In genomic region chr6:112153926-112154621, GRCh38 we compare ENCODE assay signal across 14 cellular contexts.
DNase-seq lines count a peak whose midpoint lies in the region; ATAC-seq, FAIRE-seq and TF ChIP-seq lines count a peak whose summit lies in the region.
"Had no signal": no experiment of that assay in that cellular context is flagged by ENCODE, and none has a peak within 500 bp of the region (broad histone marks: within the 10 kb centered on the region; RNA-seq: fewer than 3 reads in every experiment).

No MANE protein-coding gene starts in this region.

- POLR2A ChIA-PET in A549 (lab: Yijun Ruan, JAX) (no interaction called here), Panc1 (lab: Charles Lee) (interaction anchor here (0.6 kb wide), 1 partner anchor 15 kb away, joined by 5 read pairs; no protein-coding TSS in a partner anchor)

- WGBS in A549 (ENCODE audit: missing lambda C conversion rate) = 43% methylated on average over 5 of the region's 5 CpGs

- BruUV-seq in Panc1 (replicated peaks; lab: Mats Ljungman, UMichigan) = no TSS peak

- H3K4me3 ChIP-seq in A549 (no peak overlapping the region), Panc1 (ENCODE audit: low read depth in 2 of 2, low read length in 2 of 2) (no peak overlapping the region), lower lobe of right lung (no peak overlapping the region)
- H3K4me3 ChIP-seq: body of pancreas, heart right ventricle, tibial nerve had no signal

- peak; percentile 1 to 18 for DNase-seq in A549 (ENCODE audit: low read depth in 1 of 2, low spot score in 1 of 2)
- DNase-seq in EL = peak; percentile 80
- peak; percentile 22 for DNase-seq in Panc1 (ENCODE audit: low read depth, low spot score)
- peak; percentile 32 for DNase-seq in foreskin melanocyte
- DNase-seq in lower lobe of right lung = no peak
- DNase-seq: body of pancreas, COR-L47, heart right ventricle, naive B cell had no signal

- intact Hi-C loops in Panc1 (cut with micrococcal nuclease; ENCODE audit: unreplicated experiment) (no loop called here), lower lobe of right lung (cut with DNase I) (no loop called here)

- H3K27ac ChIP-seq in A549 (no peak overlapping the region), Panc1 (ENCODE audit: low read length) (no peak overlapping the region), lower lobe of right lung (no peak overlapping the region)
- H3K27ac ChIP-seq: body of pancreas, VCaP had no signal

- FAIRE-seq in A549 (lab: Jason Lieb, UNC) = no peak

- TF ChIP-seq CTCF in A549 (IDR thresholded peaks at IDR 0.05) = no peak
- TF ChIP-seq CTCF in Panc1 (IDR thresholded peaks at IDR 0.05) = no peak
- no peak for TF ChIP-seq CTCF in lower lobe of right lung (IDR thresholded peaks at IDR 0.05)

- in situ Hi-C loops in Panc1 (cut with HindIII; ENCODE audit: low pct_unique_long_range_greater_than_20kb, low sequenced_read_pairs) = no loop called here

- H3K4me2 ChIP-seq in A549 = no peak overlapping the region

- H3K27me3 ChIP-seq in Panc1 (ENCODE audit: control insufficient read depth, insufficient read depth, low read length) (no peaks in the 10 kb centered on the region; the same call in 1 of the 2 replicates), lower lobe of right lung (ENCODE audit: low read depth) (no peaks in the 10 kb centered on the region)
- H3K27me3 ChIP-seq: body of pancreas, heart right ventricle, tibial nerve had no signal

- TF ChIP-seq EP300 in A549 (IDR thresholded peaks at IDR 0.05) = no peak

- no peak for TF ChIP-seq POLR2A in A549 (IDR thresholded peaks at IDR 0.05; ENCODE audit: low read length)

- no peaks in the 10 kb centered on the region for H3K36me3 ChIP-seq in Panc1 (ENCODE audit: control insufficient read depth, insufficient read depth, low read length)
- peaks cover 13% of the 10 kb centered on the region for H3K36me3 ChIP-seq in lower lobe of right lung

- H3K9me3 ChIP-seq in A549 (no peaks in the 10 kb centered on the region), Panc1 (ENCODE audit: control insufficient read depth, insufficient read depth, low read depth, low read length) (no peaks in the 10 kb centered on the region), lower lobe of right lung (no peaks in the 10 kb centered on the region)
- H3K9me3 ChIP-seq: body of pancreas, heart right ventricle, tibial nerve had no signal

- H3K4me1 ChIP-seq in A549 = peaks cover 8% of the 10 kb centered on the region; the same call in 1 of the 3 replicates
- H3K4me1 ChIP-seq in Panc1 (ENCODE audit: control insufficient read depth, insufficient read depth, low read length) = no peaks in the 10 kb centered on the region
- H3K4me1 ChIP-seq in lower lobe of right lung = peaks cover 9% of the 10 kb centered on the region
- H3K4me1 ChIP-seq: body of pancreas had no signal

- TF ChIP-seq RAD21 in A549 (conservative IDR thresholded peaks at IDR 0.05 in 1 of 2, IDR thresholded peaks at IDR 0.05 in 1 of 2) = no peak

- CTCF ChIA-PET in A549 (lab: Yijun Ruan, JAX) (interaction anchor here (0.8 kb wide), 1 partner anchor 67 kb away, joined by 3 read pairs; the partner anchor contains the start of genes FAM229B and TUBE1), Panc1 (lab: Charles Lee) (interaction anchor here (0.6 to 1.4 kb wide), 2 partner anchors 9 to 156 kb away, joined by 3 to 9 read pairs; no protein-coding TSS in a partner anchor)

- ATAC-seq in A549 (no peak), Panc1 (no peak), GM19023 (IDR thresholded peaks at IDR 0.05; ENCODE audit: unreplicated experiment) (no peak), GM21576 (IDR thresholded peaks at IDR 0.05; ENCODE audit: unreplicated experiment) (no peak), lower lobe of right lung (no peak), GM18907 (IDR thresholded peaks at IDR 0.05; ENCODE audit: unreplicated experiment) (no peak)
- ATAC-seq: body of pancreas had no signal

TF ChIP-seq in A549, 52 proteins besides CTCF, POLR2A, EP300 and RAD21:
- TF ChIP-seq ELK1 (IDR thresholded peaks at IDR 0.05; ENCODE audit: low read depth, low read length) (no peak), RCOR1 (IDR thresholded peaks at IDR 0.05; ENCODE audit: low read depth, low read length) (no peak), FOXS1 (CRISPR knock-in tag; IDR thresholded peaks at IDR 0.05) (no peak), FOSL2 (IDR thresholded peaks at IDR 0.05) (no peak), FOSL2 (CRISPR knock-in tag; IDR thresholded peaks at IDR 0.05) (peak; percentile 66; the same call in 1 of the 2 replicates), BHLHE40 (IDR thresholded peaks at IDR 0.05; ENCODE audit: low read depth, low read length) (no peak)
TF ChIP-seq in A549: peak in this region for 1.
